1 cellular context compared by ENCODE assay signal in the genomic region with DNA sequence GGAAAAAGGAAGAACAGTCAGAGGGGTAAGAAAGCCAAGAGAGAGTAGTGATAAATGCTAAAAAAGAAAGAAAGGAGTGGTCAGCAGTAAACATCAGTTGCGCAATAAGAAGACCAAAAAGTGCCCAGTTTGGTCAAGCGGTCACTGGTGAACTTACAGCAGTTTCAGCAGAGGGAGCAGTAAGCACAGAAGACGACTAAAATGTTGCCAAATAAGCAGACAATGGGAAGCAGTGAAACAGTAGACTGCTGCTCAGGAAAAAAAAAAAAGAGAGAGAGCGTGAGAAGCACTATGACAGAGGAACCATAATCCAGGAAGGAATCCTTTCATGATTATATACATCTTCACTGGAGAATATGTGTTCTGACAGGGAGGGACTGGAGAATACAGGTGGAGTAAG.
TF ChIP-seq lines count a peak whose summit lies in the region.

No MANE protein-coding gene starts in this region.

TF ChIP-seq in endothelial cell of umbilical vein, 7 proteins besides CTCF, POLR2A, EP300 and RAD21:
- TF ChIP-seq POLR2AphosphoS5 (IDR thresholded peaks at IDR 0.05; ENCODE audit: insufficient read depth, low read depth, low read length), result no peak
- TF ChIP-seq GATA2 (IDR thresholded peaks at IDR 0.05; ENCODE audit: insufficient read depth, insufficient read length, low read depth, low read length), result no peak
- TF ChIP-seq JUN (IDR thresholded peaks at IDR 0.05; ENCODE audit: borderline replicate concordance, insufficient read depth, insufficient read length, low read depth), result no peak
- no peak for TF ChIP-seq FOS (IDR thresholded peaks at IDR 0.05; ENCODE audit: borderline replicate concordance, insufficient read depth, low read length)
- TF ChIP-seq MYC (IDR thresholded peaks at IDR 0.05; ENCODE audit: low read depth, low read length), result no peak
- TF ChIP-seq, protein P1, sequence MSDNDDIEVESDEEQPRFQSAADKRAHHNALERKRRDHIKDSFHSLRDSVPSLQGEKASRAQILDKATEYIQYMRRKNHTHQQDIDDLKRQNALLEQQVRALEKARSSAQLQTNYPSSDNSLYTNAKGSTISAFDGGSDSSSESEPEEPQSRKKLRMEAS (IDR thresholded peaks at IDR 0.05; ENCODE audit: insufficient read depth, insufficient read length), result no peak
- no peak for TF ChIP-seq EZH2 (IDR thresholded peaks at IDR 0.05; ENCODE audit: borderline replicate concordance, low read depth, low read length, severe bottlenecking)
